37 cellular contexts compared by ENCODE assay signal in the genomic region with DNA sequence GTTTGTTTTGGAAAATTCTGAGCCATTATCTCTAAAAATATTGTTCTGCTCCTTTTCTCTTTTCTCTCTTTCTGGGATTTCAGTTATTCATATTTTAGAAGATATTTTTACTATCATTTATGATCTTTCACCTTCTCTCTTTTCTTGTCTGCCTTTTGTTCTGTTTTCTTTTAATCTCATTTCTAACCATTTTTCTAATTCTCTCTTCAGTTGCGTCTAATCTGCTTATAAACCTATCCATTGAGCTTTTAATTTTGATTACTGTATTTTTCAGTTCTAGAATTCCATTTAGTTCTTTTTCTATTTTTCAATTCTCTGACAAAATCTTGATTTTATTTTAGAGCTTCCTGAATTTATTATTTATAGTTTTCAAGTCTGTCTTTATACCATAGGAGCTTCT. TPM values are rescaled to one million over a fixed set of nuclear protein-coding genes. Genes with fewer than 3 reads are reported as not detected.
"Had no signal": no experiment of that assay in that cellular context is flagged by ENCODE, and none has a peak within 500 bp of the region (broad histone marks: within the 10 kb centered on the region; RNA-seq: fewer than 3 reads in every experiment).

No MANE protein-coding gene starts in this region.

- DNase-seq: activated effector memory CD4-positive, alpha-beta T cell treated with anti-CD3 and anti-CD28 coated beads, Interleukin-2, amount 50 U/mL, for 16 hours; activated effector memory CD4-positive, alpha-beta T cell treated with Interleukin-2 at 50 U/mL for 16 hours; activated gamma-delta T cell; activated gamma-delta T cell treated with Interleukin-2 at 50 U/mL for 16 hours; activated naive CD4-positive, alpha-beta T cell; activated naive CD4-positive, alpha-beta T cell treated with anti-CD3 and anti-CD28 coated beads for 36 hours; activated naive CD4-positive, alpha-beta T cell treated with anti-CD3 and anti-CD28 coated beads, Interleukin-2, amount 10 ng/mL, durations not matched to agents 7 days and 5 days; activated naive CD4-positive, alpha-beta T cell treated with anti-CD3 and anti-CD28 coated beads, Interleukin-2, amount 50 U/mL, for 16 hours; activated naive CD4-positive, alpha-beta T cell treated with Interleukin-2 at 50 U/mL for 16 hours; activated naive CD8-positive, alpha-beta T cell treated with anti-CD3 and anti-CD28 coated beads for 36 hours; activated naive CD8-positive, alpha-beta T cell treated with anti-CD3 and anti-CD28 coated beads, Interleukin-2, amount 10 ng/mL, durations not matched to agents 7 days and 5 days; activated naive CD8-positive, alpha-beta T cell treated with anti-CD3 and anti-CD28 coated beads, Interleukin-2, amount 50 U/mL, for 24 hours; activated T-cell treated with anti-CD3 and anti-CD28 coated beads, Interleukin-2, amount 50 U/mL, for 1 hour; activated T-cell treated with anti-CD3 and anti-CD28 coated beads, Interleukin-2, amount 50 U/mL, for 24 hours; activated T-cell treated with anti-CD3 and anti-CD28 coated beads, Interleukin-2, amount 50 U/mL, for 4 hours; activated T-cell treated with anti-CD3 and anti-CD28 coated beads, Interleukin-2, amount 50 U/mL, for 48 hours; activated T-cell treated with anti-CD3 and anti-CD28 coated beads, Interleukin-2, amount 50 U/mL, for 72 hours; adrenal gland; amniotic stem cell; amygdala; anterior cingulate cortex; aorta; body of pancreas; brain microvascular endothelial cell; caudate nucleus; central memory CD4-positive, alpha-beta T cell; cerebellar nuclear complex had no signal

- ATAC-seq: activated naive CD4-positive, alpha-beta T cell treated with anti-CD3 and anti-CD28 coated beads, Interleukin-2, amount 50 U/mL, for 72 hours; activated naive CD8-positive, alpha-beta T cell treated with anti-CD3 and anti-CD28 coated beads, Interleukin-2, amount 50 U/mL, for 24 hours; activated T-cell treated with anti-CD3 and anti-CD28 coated beads, Interleukin-2, amount 50 U/mL, for 4 hours; activated T-cell treated with anti-CD3 and anti-CD28 coated beads, Interleukin-2, amount 50 U/mL, for 72 hours; activated T-helper 17 cell treated with anti-CD3 and anti-CD28 coated beads, Interleukin-2, amount 50 U/mL, for 72 hours; body of pancreas had no signal

- H3K27me3 ChIP-seq: adrenal gland, ascending aorta, body of pancreas, brain microvascular endothelial cell, breast epithelium, cardiac muscle cell had no signal

- H3K4me1 ChIP-seq: body of pancreas, breast epithelium had no signal

- FAIRE-seq: astrocyte, bronchial epithelial cell had no signal

- H3K36me3 ChIP-seq: adrenal gland, brain microvascular endothelial cell, cardiac muscle cell had no signal

- H3K27ac ChIP-seq: adrenal gland, ascending aorta, body of pancreas, brain microvascular endothelial cell, breast epithelium, cardiac muscle cell had no signal

- H3K4me3 ChIP-seq: adrenal gland, ascending aorta, body of pancreas, breast epithelium, cardiac muscle cell had no signal

- H3K9me3 ChIP-seq: body of pancreas had no signal

RNA-seq across cellular contexts. Expression of a gene that starts 42.2 kb away (rescaled TPM):
- total RNA-seq: activated naive CD4-positive, alpha-beta T cell treated with anti-CD3 and anti-CD28 coated beads for 36 hours; activated naive CD4-positive, alpha-beta T cell treated with anti-CD3 and anti-CD28 coated beads, Interleukin-2, amount 50 U/mL, for 72 hours; activated naive CD8-positive, alpha-beta T cell treated with anti-CD3 and anti-CD28 coated beads for 36 hours; activated naive CD8-positive, alpha-beta T cell treated with anti-CD3 and anti-CD28 coated beads, Interleukin-2, amount 10 ng/mL, durations not matched to agents 7 days and 5 days; activated T-cell treated with anti-CD3 and anti-CD28 coated beads, Interleukin-2, amount 50 U/mL, for 4 hours; activated T-cell treated with anti-CD3 and anti-CD28 coated beads, Interleukin-2, amount 50 U/mL, for 72 hours; activated T-helper 1 cell treated with anti-CD3 and anti-CD28 coated beads, Interleukin-12 subunit alpha, Interleukin-12 subunit beta, Interleukin-2, Interleukin-4 antibody, amounts not matched to agents 30 ng/mL and 10 ng/mL and 1 ng/mL, durations not matched to agents 14 hours and 24 hours and 36 hours; activated T-helper 17 cell treated with anti-CD3 and anti-CD28 coated beads, Interleukin-2, amount 50 U/mL, for 72 hours; activated T-helper 2 cell treated with anti-CD3 and anti-CD28 coated beads, Interferon-gamma antibody, Interleukin-2, Interleukin-4, amounts not matched to agents 10 μg/mL and 5 μg/mL and 100 μg/mL, durations not matched to agents 14 hours and 24 hours and 36 hours; ascending aorta; astrocyte; bronchial epithelial cell; cardiac muscle cell had no signal
- polyA plus RNA-seq: adipose tissue, aorta had no signal
